ENCODE assay signal across 19 cellular contexts in the genomic region with DNA sequence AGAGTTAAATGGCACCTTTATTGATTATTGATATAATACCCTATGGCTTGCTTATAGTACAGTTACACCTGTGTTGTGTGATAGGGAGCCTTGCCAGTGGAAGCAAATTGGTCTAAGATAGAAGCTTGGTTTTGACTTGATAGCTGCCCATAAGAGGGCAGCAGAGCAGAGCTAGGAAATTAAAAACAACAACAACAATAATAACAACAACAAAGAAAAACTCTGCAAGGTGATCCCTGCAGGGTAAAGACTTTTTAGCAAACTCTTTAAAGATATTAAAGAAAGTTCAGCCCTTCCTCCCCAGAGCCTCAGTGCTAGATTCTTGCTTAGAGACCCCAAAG. TPM values are rescaled to one million over a fixed set of nuclear protein-coding genes. Genes with fewer than 3 reads are reported as not detected.
A peak's percentile ranks its signal among the peaks of the same experiment; 100 is the strongest.
DNase-seq lines count a peak whose midpoint lies in the region; ATAC-seq, FAIRE-seq and TF ChIP-seq lines count a peak whose summit lies in the region.
"Had no signal": no experiment of that assay in that cellular context is flagged by ENCODE, and none has a peak within 500 bp of the region (broad histone marks: within the 10 kb centered on the region; RNA-seq: fewer than 3 reads in every experiment).

No MANE protein-coding gene starts in this region.

- H3K4me1 Mint-ChIP-seq in T-helper 2 cell treated with Interferon-gamma antibody and Interleukin-4, amounts not matched to agents 5 μg/mL and 100 μg/mL, for 36 hours (ENCODE audit: low read depth), result peaks cover 44% of the 10 kb centered on the region
- H3K4me1 Mint-ChIP-seq in neural progenitor cell, result peaks cover 3% of the 10 kb centered on the region

- no peaks in the 10 kb centered on the region for H3K79me2 ChIP-seq in GM12878 (ENCODE audit: control insufficient read depth, insufficient read depth, low read length)
- no peaks in the 10 kb centered on the region for H3K79me2 ChIP-seq in neural progenitor cell (ENCODE audit: low read depth)

- no peaks in the 10 kb centered on the region for H3F3A ChIP-seq in neural progenitor cell (ENCODE audit: low read depth)

- peak overlapping the region; percentile 38 for H3K27ac Mint-ChIP-seq in T-helper 2 cell treated with Interferon-gamma antibody and Interleukin-4, amounts not matched to agents 5 μg/mL and 100 μg/mL, for 36 hours
- no peak overlapping the region for H3K27ac Mint-ChIP-seq in neural progenitor cell

- peak; percentile 33; the same call in 1 of the 2 replicates for TF ChIP-seq RAD21 in GM12878 (IDR thresholded peaks at IDR 0.05; ENCODE audit: insufficient read depth, low read depth, low read length)

- DNase-seq in T-helper 2 cell treated with Interferon-gamma antibody and Interleukin-4, amounts not matched to agents 5 μg/mL and 100 μg/mL, for 36 hours (ENCODE audit: low spot score), result no peak
- DNase-seq in T-helper 2 cell (no peak), HL-60 (ENCODE audit: low read depth in 1 of 2, low spot score in 1 of 2) (no peak), GM12878 (ENCODE audit: low read depth, low spot score) (no peak), neural progenitor cell (ENCODE audit: low spot score) (no peak), NCI-H748 treated with DMSO at 0.1 percent for 48 hours (lab: John Stamatoyannopoulos, UW) (no peak)
- DNase-seq: heart left ventricle; islet precursor cell; mesenchymal stem cell; NCI-H1105 treated with DMSO at 0.1 percent for 48 hours; NCI-H226; right cardiac atrium; SK-N-SH; stimulated activated CD4-positive, alpha-beta T cell treated with anti-CD3 and anti-CD28 coated beads, Interleukin-1b, Interleukin-23, amount 100 ng/mL, for 48 hours had no signal

- peak overlapping the region; percentile 33 for H3K4me3 Mint-ChIP-seq in T-helper 2 cell treated with Interferon-gamma antibody and Interleukin-4, amounts not matched to agents 5 μg/mL and 100 μg/mL, for 36 hours
- H3K4me3 Mint-ChIP-seq in neural progenitor cell, result no peak overlapping the region

- CTCF ChIA-PET in GM12878 (lab: Yijun Ruan, JAX), result interaction anchor here (0.8 to 6.9 kb wide), 18 partner anchors 9 to 207 kb away, joined by 3 to 42 read pairs (median 6); partner anchors contain the start of genes CCNB1IP1 and TEP1

- no TSS peak for BruUV-seq in GM12878 (replicated peaks; lab: Mats Ljungman, UMichigan)

- H3K27me3 ChIP-seq in HL-60 (ENCODE audit: insufficient read depth, poor library complexity, severe bottlenecking), result no peaks in the 10 kb centered on the region
- no peaks in the 10 kb centered on the region for H3K27me3 ChIP-seq in GM12878 (replicated peaks in 1 of 2; ENCODE audit: control insufficient read depth in 2 of 2, insufficient read depth in 2 of 2, low read length in 1 of 2)
- no peaks in the 10 kb centered on the region for H3K27me3 ChIP-seq in neural progenitor cell

- POLR2A ChIA-PET in GM12878 (lab: Charles Lee), result interaction anchor here (0.8 to 5.6 kb wide), 7 partner anchors 17 to 158 kb away, joined by 3 to 28 read pairs (median 4); partner anchors contain the start of genes APEX1, PIP4P1 and PNP

- in situ Hi-C loops in GM12878 (cut with MboI), result no loop called here

- H3K9me3 ChIP-seq in GM12878 (replicated peaks; ENCODE audit: control insufficient read depth, insufficient read depth, low read length) (no peaks in the 10 kb centered on the region), neural progenitor cell (ENCODE audit: low read depth) (no peaks in the 10 kb centered on the region)
- H3K9me3 ChIP-seq: heart left ventricle, SK-N-SH, thoracic aorta had no signal

- TF ChIP-seq POLR2A in GM12878 (IDR thresholded peaks at IDR 0.05; ENCODE audit: low read depth, low read length) (no peak), GM18505 (IDR thresholded peaks at IDR 0.05; ENCODE audit: borderline replicate concordance, extremely low read depth, insufficient read depth, insufficient read length) (no peak)

- no peak for ATAC-seq in GM12878
- ATAC-seq in GM18505 (IDR thresholded peaks at IDR 0.05; ENCODE audit: unreplicated experiment), result no peak
- no peak for ATAC-seq in HG03280 (IDR thresholded peaks at IDR 0.05; ENCODE audit: unreplicated experiment)
- ATAC-seq: esophagus mucosa, heart left ventricle, right cardiac atrium had no signal

- no peaks in the 10 kb centered on the region for H3K36me3 ChIP-seq in GM12878 (ENCODE audit: control insufficient read depth in 2 of 2, insufficient read depth in 2 of 2, low read length in 1 of 2)
- no peaks in the 10 kb centered on the region for H3K36me3 ChIP-seq in neural progenitor cell
- H3K36me3 ChIP-seq: heart left ventricle, thoracic aorta had no signal

- H3K4me2 ChIP-seq in GM12878 (ENCODE audit: control insufficient read depth, insufficient read depth) (no peak overlapping the region), neural progenitor cell (no peak overlapping the region)
- H3K4me2 ChIP-seq: SK-N-SH had no signal

- SMC1A ChIA-PET in GM12878 (lab: Charles Lee; ENCODE audit: uncharacterized antibody, unreplicated experiment), result interaction anchor here (0.9 to 8.1 kb wide), 13 partner anchors 9 to 155 kb away, joined by 3 to 49 read pairs (median 4); partner anchors contain the start of genes PIP4P1, PNP and TEP1

- peaks cover 20% of the 10 kb centered on the region for H3K4me1 ChIP-seq in GM12878 (ENCODE audit: control insufficient read depth, insufficient read depth, low read length)
- H3K4me1 ChIP-seq in neural progenitor cell, result peaks cover 2% of the 10 kb centered on the region

- H4K20me1 ChIP-seq in GM12878 (ENCODE audit: control insufficient read depth, insufficient read depth) (no peaks in the 10 kb centered on the region), neural progenitor cell (ENCODE audit: low read depth) (no peaks in the 10 kb centered on the region)

- H3K27ac ChIP-seq in HL-60 (replicated peaks) (peak overlapping the region; percentile 89), GM12878 (ENCODE audit: control insufficient read depth, insufficient read depth) (no peak overlapping the region), neural progenitor cell (no peak overlapping the region)
- H3K27ac ChIP-seq: heart left ventricle, thoracic aorta had no signal

- peaks cover 4% of the 10 kb centered on the region for H3K27me3 Mint-ChIP-seq in T-helper 2 cell treated with Interferon-gamma antibody and Interleukin-4, amounts not matched to agents 5 μg/mL and 100 μg/mL, for 36 hours (ENCODE audit: low read depth)
- peaks cover 4% of the 10 kb centered on the region for H3K27me3 Mint-ChIP-seq in neural progenitor cell (ENCODE audit: insufficient read depth, low read depth)

- no peak overlapping the region for H2AFZ ChIP-seq in GM12878 (ENCODE audit: control insufficient read depth, low read depth, low read length)
- no peak overlapping the region for H2AFZ ChIP-seq in neural progenitor cell (replicated peaks)

- H3K9me3 Mint-ChIP-seq in T-helper 2 cell treated with Interferon-gamma antibody and Interleukin-4, amounts not matched to agents 5 μg/mL and 100 μg/mL, for 36 hours, result no peaks in the 10 kb centered on the region
- H3K9me3 Mint-ChIP-seq in neural progenitor cell, result no peaks in the 10 kb centered on the region

- H3K9ac ChIP-seq in GM12878 (ENCODE audit: control insufficient read depth, insufficient read depth, low read length) (no peak overlapping the region), neural progenitor cell (no peak overlapping the region)
- H3K9ac ChIP-seq: SK-N-SH had no signal

- no peak overlapping the region for H3K4me3 ChIP-seq in HL-60 (replicated peaks; ENCODE audit: insufficient read depth, low read length)
- H3K4me3 ChIP-seq in GM12878, result no peak overlapping the region
- no peak overlapping the region for H3K4me3 ChIP-seq in neural progenitor cell
- H3K4me3 ChIP-seq: heart left ventricle, thoracic aorta had no signal

- RAD21 ChIA-PET in GM12878 (lab: Charles Lee; ENCODE audit: unreplicated experiment), result interaction anchor here (0.6 to 4.3 kb wide), 14 partner anchors 9 to 386 kb away, joined by 3 to 21 read pairs (median 3); partner anchors contain the start of gene PNP

- peaks cover 2% of the 10 kb centered on the region for H3K36me3 Mint-ChIP-seq in T-helper 2 cell treated with Interferon-gamma antibody and Interleukin-4, amounts not matched to agents 5 μg/mL and 100 μg/mL, for 36 hours (ENCODE audit: low read depth)
- no peaks in the 10 kb centered on the region for H3K36me3 Mint-ChIP-seq in neural progenitor cell

- no peak for FAIRE-seq in GM12878 (lab: Jason Lieb, UNC)

- no peak for TF ChIP-seq EP300 in GM12878 (IDR thresholded peaks at IDR 0.05; ENCODE audit: borderline replicate concordance in 1 of 2, control insufficient read depth in 1 of 2, low read depth in 2 of 2, low read length in 2 of 2)

- TF ChIP-seq CTCF in HL-60 (IDR thresholded peaks at IDR 0.05; ENCODE audit: insufficient read depth, low read length) (no peak), GM12878 (IDR thresholded peaks at IDR 0.05 in 2 of 3, conservative IDR thresholded peaks at IDR 0.05 in 1 of 3; ENCODE audit: control insufficient read depth in 2 of 3, extremely low read depth in 1 of 3, insufficient read depth in 1 of 3, low read depth in 3 of 3, low read length in 3 of 3) (peak in 2 of 3 experiments; percentile 10 to 38; a peak in 2 of 6 replicates), neural progenitor cell (IDR thresholded peaks at IDR 0.05) (peak; percentile 27)

- intact Hi-C loops in GM12878 (cut with micrococcal nuclease; ENCODE audit: unreplicated experiment), result no loop called here

RNA-seq across cellular contexts. Expression of gene RNASE10, which starts 18.0 kb away (rescaled TPM):
- not detected in 2 replicates for total RNA-seq in GM12878 (2013; cell fraction: nucleolus; rRNA removed)
- total RNA-seq in GM12878 (2014; rRNA removed) (not detected in 2 replicates), GM12878 (2014; rRNA removed; fragmentation: Illumina TruSeq; extraction: Trizol) (not detected in 2 replicates), GM12878 (2021) (0.21 and 0.44 TPM in 2 replicates), neural progenitor cell (ENCODE audit: low replicate concordance) (not detected in 2 replicates)
- not detected for polyA plus RNA-seq in GM12878 (2011; ENCODE audit: low read depth)
- polyA plus RNA-seq in GM12878 (2011; rRNA removed) (not detected in 2 replicates), GM12878 (2014; fragmentation: Illumina TruSeq; extraction: Trizol) (not detected in 2 replicates), GM12878 (2014; fragmentation: Nextera tagmentation; extraction: Ambion mirVana) (not detected), GM12878 (2014; rRNA removed) (0.19 TPM in 1 of 2 replicates, not detected in the other), GM12878 (2016; fragmentation: Nextera tagmentation; extraction: Ambion mirVana) (under 1 TPM; 0.13 to 0.18 TPM)
- not detected in 2 replicates for polyA plus RNA-seq in GM12878 (2011; cell fraction: cytosol; rRNA removed)
- not detected in 2 replicates for polyA plus RNA-seq in GM12878 (2011; cell fraction: nucleus; rRNA removed)
- 0.18 TPM in 1 of 2 replicates, not detected in the other for polyA plus RNA-seq in GM12878 (2012)
- not detected in 2 replicates for polyA minus RNA-seq in GM12878 (2011; rRNA and poly(A)+ RNA removed)
- not detected in 2 replicates for polyA minus RNA-seq in GM12878 (2011; cell fraction: cytosol; rRNA and poly(A)+ RNA removed)
- polyA minus RNA-seq in GM12878 (2011; cell fraction: nucleus; rRNA and poly(A)+ RNA removed), result not detected in 2 replicates
- total RNA-seq: A172, thoracic aorta had no signal
- polyA plus RNA-seq: heart left ventricle, right cardiac atrium, SK-N-SH had no signal

RNA-seq across cellular contexts. Expression of gene PNP, which starts 18.2 kb away (rescaled TPM):
- 49.6 and 54.8 TPM in 2 replicates for total RNA-seq in GM12878 (2013; cell fraction: nucleolus; rRNA removed)
- total RNA-seq in GM12878 (2014; rRNA removed) (145 and 161 TPM in 2 replicates), GM12878 (2014; rRNA removed; fragmentation: Illumina TruSeq; extraction: Trizol) (185 and 198 TPM in 2 replicates), GM12878 (2021) (129 and 131 TPM in 2 replicates), neural progenitor cell (ENCODE audit: low replicate concordance) (43.6 and 50.6 TPM in 2 replicates)
- polyA plus RNA-seq in GM12878 (2011; ENCODE audit: low read depth), result 57.8 TPM
- polyA plus RNA-seq in GM12878 (2011; rRNA removed) (202 and 215 TPM in 2 replicates), GM12878 (2014; fragmentation: Illumina TruSeq; extraction: Trizol) (196 and 211 TPM in 2 replicates), GM12878 (2014; fragmentation: Nextera tagmentation; extraction: Ambion mirVana) (100 to 1,000 TPM; 103 to 123 TPM), GM12878 (2014; rRNA removed) (137 and 146 TPM in 2 replicates), GM12878 (2016; fragmentation: Nextera tagmentation; extraction: Ambion mirVana) (100 to 1,000 TPM; 124 to 131 TPM)
- 175 and 177 TPM in 2 replicates for polyA plus RNA-seq in GM12878 (2011; cell fraction: cytosol; rRNA removed)
- polyA plus RNA-seq in GM12878 (2011; cell fraction: nucleus; rRNA removed), result 117 and 119 TPM in 2 replicates
- 45.2 and 49.5 TPM in 2 replicates for polyA plus RNA-seq in GM12878 (2012)
- polyA minus RNA-seq in GM12878 (2011; rRNA and poly(A)+ RNA removed), result 119 and 123 TPM in 2 replicates
- polyA minus RNA-seq in GM12878 (2011; cell fraction: cytosol; rRNA and poly(A)+ RNA removed), result 51.5 and 61.2 TPM in 2 replicates
- polyA minus RNA-seq in GM12878 (2011; cell fraction: nucleus; rRNA and poly(A)+ RNA removed), result 26.2 and 41.4 TPM in 2 replicates

RNA-seq across cellular contexts. Expression of gene PIP4P1, which starts 26.1 kb away (rescaled TPM):
- 16.5 and 18.6 TPM in 2 replicates for total RNA-seq in GM12878 (2013; cell fraction: nucleolus; rRNA removed)
- 29.3 and 29.7 TPM in 2 replicates for total RNA-seq in GM12878 (2014; rRNA removed)
- 22.8 and 23.4 TPM in 2 replicates for total RNA-seq in GM12878 (2014; rRNA removed; fragmentation: Illumina TruSeq; extraction: Trizol)
- total RNA-seq in GM12878 (2021), result 39.0 and 41.3 TPM in 2 replicates
- polyA plus RNA-seq in GM12878 (2011; ENCODE audit: low read depth), result 29.2 TPM
- polyA plus RNA-seq in GM12878 (2011; rRNA removed), result 26.7 and 45.7 TPM in 2 replicates
- 41.3 and 42.1 TPM in 2 replicates for polyA plus RNA-seq in GM12878 (2011; cell fraction: cytosol; rRNA removed)
- 107 and 114 TPM in 2 replicates for polyA plus RNA-seq in GM12878 (2011; cell fraction: nucleus; rRNA removed)
- polyA plus RNA-seq in GM12878 (2012), result 30.5 and 36.8 TPM in 2 replicates
- polyA plus RNA-seq in GM12878 (2014; fragmentation: Illumina TruSeq; extraction: Trizol), result 38.1 and 45.8 TPM in 2 replicates
- polyA plus RNA-seq in GM12878 (2014; fragmentation: Nextera tagmentation; extraction: Ambion mirVana), result 10 to 100 TPM; 19.1 to 41.6 TPM
- 44.4 and 47.4 TPM in 2 replicates for polyA plus RNA-seq in GM12878 (2014; rRNA removed)
- 10 to 100 TPM; 37.7 to 43.6 TPM for polyA plus RNA-seq in GM12878 (2016; fragmentation: Nextera tagmentation; extraction: Ambion mirVana)
- polyA minus RNA-seq in GM12878 (2011; rRNA and poly(A)+ RNA removed), result 34.0 and 36.5 TPM in 2 replicates
- 11.2 and 12.3 TPM in 2 replicates for polyA minus RNA-seq in GM12878 (2011; cell fraction: cytosol; rRNA and poly(A)+ RNA removed)
- 27.4 and 45.5 TPM in 2 replicates for polyA minus RNA-seq in GM12878 (2011; cell fraction: nucleus; rRNA and poly(A)+ RNA removed)
- 24.1 and 35.3 TPM in 2 replicates for total RNA-seq in neural progenitor cell (ENCODE audit: low replicate concordance)

RNA-seq across cellular contexts. Expression of gene APEX1, which starts 32.3 kb away (rescaled TPM):
- total RNA-seq in GM12878 (2013; cell fraction: nucleolus; rRNA removed), result 11.9 and 13.2 TPM in 2 replicates
- 267 and 279 TPM in 2 replicates for total RNA-seq in GM12878 (2014; rRNA removed)
- 107 and 115 TPM in 2 replicates for total RNA-seq in GM12878 (2014; rRNA removed; fragmentation: Illumina TruSeq; extraction: Trizol)
- 262 and 271 TPM in 2 replicates for total RNA-seq in GM12878 (2021)
- polyA plus RNA-seq in GM12878 (2011; ENCODE audit: low read depth), result 189 TPM
- 226 and 308 TPM in 2 replicates for polyA plus RNA-seq in GM12878 (2011; rRNA removed)
- 367 and 441 TPM in 2 replicates for polyA plus RNA-seq in GM12878 (2011; cell fraction: cytosol; rRNA removed)
- 186 and 211 TPM in 2 replicates for polyA plus RNA-seq in GM12878 (2011; cell fraction: nucleus; rRNA removed)
- polyA plus RNA-seq in GM12878 (2012), result 204 and 235 TPM in 2 replicates
- 407 and 465 TPM in 2 replicates for polyA plus RNA-seq in GM12878 (2014; fragmentation: Illumina TruSeq; extraction: Trizol)
- 100 to 1,000 TPM; 299 to 320 TPM for polyA plus RNA-seq in GM12878 (2014; fragmentation: Nextera tagmentation; extraction: Ambion mirVana)
- 278 and 300 TPM in 2 replicates for polyA plus RNA-seq in GM12878 (2014; rRNA removed)
- 100 to 1,000 TPM; 298 to 319 TPM for polyA plus RNA-seq in GM12878 (2016; fragmentation: Nextera tagmentation; extraction: Ambion mirVana)
- polyA minus RNA-seq in GM12878 (2011; rRNA and poly(A)+ RNA removed), result 253 and 255 TPM in 2 replicates
- polyA minus RNA-seq in GM12878 (2011; cell fraction: cytosol; rRNA and poly(A)+ RNA removed), result 57.3 and 60.1 TPM in 2 replicates
- polyA minus RNA-seq in GM12878 (2011; cell fraction: nucleus; rRNA and poly(A)+ RNA removed), result 28.0 and 43.7 TPM in 2 replicates
- total RNA-seq in neural progenitor cell (ENCODE audit: low replicate concordance), result 76.6 and 118 TPM in 2 replicates

RNA-seq across cellular contexts. Expression of gene OSGEP, which starts 32.8 kb away (rescaled TPM):
- total RNA-seq in GM12878 (2013; cell fraction: nucleolus; rRNA removed), result 81.7 and 83.0 TPM in 2 replicates
- total RNA-seq in GM12878 (2014; rRNA removed) (67.1 and 78.1 TPM in 2 replicates), GM12878 (2014; rRNA removed; fragmentation: Illumina TruSeq; extraction: Trizol) (47.9 and 49.2 TPM in 2 replicates), GM12878 (2021) (46.8 and 47.8 TPM in 2 replicates), neural progenitor cell (ENCODE audit: low replicate concordance) (62.5 and 67.0 TPM in 2 replicates)
- 33.7 TPM for polyA plus RNA-seq in GM12878 (2011; ENCODE audit: low read depth)
- polyA plus RNA-seq in GM12878 (2011; rRNA removed) (49.6 and 56.2 TPM in 2 replicates), GM12878 (2014; fragmentation: Illumina TruSeq; extraction: Trizol) (49.4 and 57.1 TPM in 2 replicates), GM12878 (2014; fragmentation: Nextera tagmentation; extraction: Ambion mirVana) (10 to 100 TPM; 48.9 to 49.4 TPM), GM12878 (2014; rRNA removed) (85.6 and 88.8 TPM in 2 replicates), GM12878 (2016; fragmentation: Nextera tagmentation; extraction: Ambion mirVana) (10 to 100 TPM; 76.9 to 88.9 TPM)
- polyA plus RNA-seq in GM12878 (2011; cell fraction: cytosol; rRNA removed), result 68.4 and 87.0 TPM in 2 replicates
- 128 and 138 TPM in 2 replicates for polyA plus RNA-seq in GM12878 (2011; cell fraction: nucleus; rRNA removed)
- 31.3 and 37.9 TPM in 2 replicates for polyA plus RNA-seq in GM12878 (2012)
- 71.2 and 76.9 TPM in 2 replicates for polyA minus RNA-seq in GM12878 (2011; rRNA and poly(A)+ RNA removed)
- polyA minus RNA-seq in GM12878 (2011; cell fraction: cytosol; rRNA and poly(A)+ RNA removed), result 15.9 and 16.4 TPM in 2 replicates
- 48.0 and 88.6 TPM in 2 replicates for polyA minus RNA-seq in GM12878 (2011; cell fraction: nucleus; rRNA and poly(A)+ RNA removed)
